8 cellular contexts compared by ENCODE assay signal in the genomic region with DNA sequence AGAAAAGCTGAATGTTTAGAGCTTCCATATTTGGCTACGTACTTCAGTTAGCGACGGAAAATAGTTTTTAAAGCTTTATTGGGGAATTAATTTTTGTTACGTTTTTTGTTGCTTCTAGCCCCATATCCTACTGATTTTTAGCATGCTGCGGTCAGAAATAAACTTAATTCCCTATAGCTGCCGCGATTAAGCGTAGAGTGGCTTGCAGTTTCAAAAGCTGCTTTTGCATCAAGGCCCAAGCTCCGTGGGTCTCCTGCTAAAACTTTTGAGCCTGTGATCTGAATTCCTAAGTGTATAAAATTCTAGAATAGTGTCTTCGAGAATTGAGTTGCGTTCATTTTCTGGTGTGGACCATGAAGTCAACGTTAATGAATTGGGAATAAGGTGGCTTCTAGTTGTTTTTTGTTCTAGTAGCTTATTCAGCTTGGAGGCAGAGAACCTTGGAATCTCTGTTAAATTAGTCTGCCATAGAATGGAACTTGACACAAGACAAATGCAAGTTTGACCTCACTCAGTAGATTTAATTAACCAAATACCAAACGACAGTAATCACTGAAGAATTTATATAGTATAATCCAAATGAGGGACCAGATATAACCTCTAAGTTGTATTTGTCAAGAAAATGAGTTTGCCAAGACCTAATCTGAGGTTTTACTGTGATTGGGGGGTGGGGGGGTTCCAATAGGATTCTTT. TPM values are rescaled to one million over a fixed set of nuclear protein-coding genes. Genes with fewer than 3 reads are reported as not detected.
A peak's percentile ranks its signal among the peaks of the same experiment; 100 is the strongest.
DNase-seq lines count a peak whose midpoint lies in the region; ATAC-seq, FAIRE-seq and TF ChIP-seq lines count a peak whose summit lies in the region.

No MANE protein-coding gene starts in this region.

- WGBS in HepG2 (ENCODE audit: low lambda C conversion rate) = under 1% methylated on average over 13 of the region's 13 CpGs

- no peak overlapping the region for H2AFZ ChIP-seq in HepG2 (ENCODE audit: low read length)

- no peak for TF ChIP-seq EP300 in HepG2 (IDR thresholded peaks at IDR 0.05; ENCODE audit: low read depth in 2 of 2, low read length in 2 of 2)
- TF ChIP-seq EP300 in HepG2 (CRISPR knock-in tag; IDR thresholded peaks at IDR 0.05; ENCODE audit: borderline replicate concordance) = no peak

- peak overlapping the region; percentile 67 to 100 (median 99) for H3K4me3 ChIP-seq in HepG2 (replicated peaks in 1 of 3; ENCODE audit: insufficient read depth in 1 of 3, low read depth in 2 of 3, low read length in 3 of 3)
- peak overlapping the region; percentile 98 for H3K4me3 ChIP-seq in thoracic aorta

- TF ChIP-seq CTCF in HepG2 (CRISPR knock-in tag; IDR thresholded peaks at IDR 0.05) (no peak), thoracic aorta (IDR thresholded peaks at IDR 0.05) (no peak)

- POLR2A ChIA-PET in HepG2 (lab: Yijun Ruan, JAX) = interaction anchor here (1.0 to 2.0 kb wide), 4 partner anchors 7 to 43 kb away, joined by 3 to 5 read pairs (median 4); no protein-coding TSS in a partner anchor

- in situ Hi-C loops in HepG2 (cut with HindIII; ENCODE audit: extremely low pct_ligation_motif_present, low pct_unique_long_range_greater_than_20kb) = no loop called here

- H3K4me1 Mint-ChIP-seq in activated CD8-positive, alpha-beta memory T cell treated with anti-CD3 and anti-CD28 coated beads, Interleukin-2, amount 10 ng/mL, durations not matched to agents 7 days and 5 days = peaks cover 42% of the 10 kb centered on the region

- H3K9me3 Mint-ChIP-seq in activated CD8-positive, alpha-beta memory T cell treated with anti-CD3 and anti-CD28 coated beads, Interleukin-2, amount 10 ng/mL, durations not matched to agents 7 days and 5 days (ENCODE audit: low read depth) = no peaks in the 10 kb centered on the region

- no peaks in the 10 kb centered on the region for H3K27me3 Mint-ChIP-seq in activated CD8-positive, alpha-beta memory T cell treated with anti-CD3 and anti-CD28 coated beads, Interleukin-2, amount 10 ng/mL, durations not matched to agents 7 days and 5 days

- peak overlapping the region; percentile 88 for H3K4me2 ChIP-seq in HepG2 (ENCODE audit: low read depth, low read length)

- peak overlapping the region; percentile 95 for H3K4me3 Mint-ChIP-seq in activated CD8-positive, alpha-beta memory T cell treated with anti-CD3 and anti-CD28 coated beads, Interleukin-2, amount 10 ng/mL, durations not matched to agents 7 days and 5 days

- H3K27me3 ChIP-seq in HepG2 (ENCODE audit: control insufficient read depth in 1 of 2, insufficient read depth in 2 of 2, low read length in 2 of 2) = peaks cover 0 to 8% of the 10 kb centered on the region in 2 experiments; a peak in 1 of 5 replicates
- H3K27me3 ChIP-seq in thoracic aorta (replicated peaks; ENCODE audit: insufficient read depth) = no peaks in the 10 kb centered on the region

- H3K9ac ChIP-seq in HepG2 (ENCODE audit: insufficient read depth, low read depth, low read length) = peak overlapping the region; percentile 99

- BruUV-seq in HepG2 (replicated peaks; lab: Mats Ljungman, UMichigan) = no TSS peak

- peak overlapping the region; percentile 95 for H3K27ac Mint-ChIP-seq in activated CD8-positive, alpha-beta memory T cell treated with anti-CD3 and anti-CD28 coated beads, Interleukin-2, amount 10 ng/mL, durations not matched to agents 7 days and 5 days

- H3K79me2 ChIP-seq in HepG2 (ENCODE audit: insufficient read depth, low read length) = peaks cover 60% of the 10 kb centered on the region

- H3K27ac ChIP-seq in angular gyrus (ENCODE audit: low read depth, low read length) = peak overlapping the region; percentile 7
- H3K27ac ChIP-seq in HepG2 (ENCODE audit: extremely low read length, insufficient read depth, low read length) = peak overlapping the region; percentile 93
- peak overlapping the region; percentile 97 to 98 for H3K27ac ChIP-seq in thoracic aorta

- H3K4me1 ChIP-seq in HepG2 (ENCODE audit: insufficient read depth, low read length) (peaks cover 57% of the 10 kb centered on the region), thoracic aorta (ENCODE audit: control insufficient read depth in 1 of 2, low read depth in 2 of 2) (peaks cover 34 to 52% of the 10 kb centered on the region in 2 donors)

- peaks cover 13% of the 10 kb centered on the region for H3K36me3 Mint-ChIP-seq in activated CD8-positive, alpha-beta memory T cell treated with anti-CD3 and anti-CD28 coated beads, Interleukin-2, amount 10 ng/mL, durations not matched to agents 7 days and 5 days

- intact Hi-C loops in HepG2 (cut with micrococcal nuclease; ENCODE audit: unreplicated experiment) (no loop called here), posterior vena cava (cut with DNase I) (loop anchor here in 1 of 2 donors (2.0 kb wide), 1 partner anchor 93 kb away; no protein-coding TSS in a partner anchor)

- no peak for TF ChIP-seq RAD21 in HepG2 (CRISPR knock-in tag; IDR thresholded peaks at IDR 0.05)

- DNase-seq in activated CD8-positive, alpha-beta memory T cell treated with anti-CD3 and anti-CD28 coated beads, Interleukin-2, amount 10 ng/mL, durations not matched to agents 7 days and 5 days = no peak
- no peak for DNase-seq in activated CD8-positive, alpha-beta memory T cell treated with anti-CD3 and anti-CD28 coated beads, Interleukin-2, amount 50 U/mL, for 4 hours
- DNase-seq in HepG2 (ENCODE audit: low spot score) = no peak
- no peak for DNase-seq in thoracic aorta (ENCODE audit: low spot score)
- no peak for DNase-seq in posterior vena cava (ENCODE audit: low spot score)

- peaks cover 53% of the 10 kb centered on the region for H4K20me1 ChIP-seq in HepG2 (ENCODE audit: insufficient read depth, low read length)

- CTCF ChIA-PET in activated CD8-positive, alpha-beta memory T cell treated with anti-CD3 and anti-CD28 coated beads, Interleukin-2, amount 10 ng/mL, durations not matched to agents 7 days and 5 days (lab: Charles Lee) = interaction anchor here (1.0 to 3.5 kb wide), 7 partner anchors 11 to 424 kb away, joined by 3 to 13 read pairs (median 3); no protein-coding TSS in a partner anchor
- CTCF ChIA-PET in HepG2 (lab: Yijun Ruan, JAX; ENCODE audit: low intra/inter-chr PET ratio, low total read pairs) = no interaction called here

- H3K36me3 ChIP-seq in HepG2 (replicated peaks in 1 of 2; ENCODE audit: control insufficient read depth in 1 of 2, insufficient read depth in 2 of 2, low read length in 2 of 2) (peaks cover 0 to 6% of the 10 kb centered on the region in 2 experiments; a peak in 3 of 5 replicates), thoracic aorta (no peaks in the 10 kb centered on the region)

- H3K9me3 ChIP-seq in HepG2 (ENCODE audit: low read length) = no peaks in the 10 kb centered on the region
- no peaks in the 10 kb centered on the region for H3K9me3 ChIP-seq in thoracic aorta

- ATAC-seq in activated CD8-positive, alpha-beta memory T cell treated with anti-CD3 and anti-CD28 coated beads, Interleukin-2, amount 10 ng/mL, durations not matched to agents 7 days and 5 days = no peak
- no peak for ATAC-seq in HepG2
- ATAC-seq in thoracic aorta (ENCODE audit: insufficient number of reproducible peaks, low FRiP score, low read depth) = no peak
- ATAC-seq in HG03565 (IDR thresholded peaks at IDR 0.05; ENCODE audit: unreplicated experiment) = no peak
- ATAC-seq in GM19328 (IDR thresholded peaks at IDR 0.05; ENCODE audit: unreplicated experiment) = no peak

- FAIRE-seq in HepG2 (lab: Jason Lieb, UNC) = no peak

- TF ChIP-seq POLR2A in HepG2 (IDR thresholded peaks at IDR 0.05; ENCODE audit: insufficient read depth in 1 of 2, low read depth in 2 of 2, low read length in 2 of 2) = no peak

RNA-seq across cellular contexts. Expression of gene CALU, which starts 1.0 kb away (rescaled TPM):
- 10 to 100 TPM; 28.2 to 39.0 TPM for total RNA-seq in activated CD8-positive, alpha-beta memory T cell treated with anti-CD3 and anti-CD28 coated beads, Interleukin-2, amount 10 ng/mL, durations not matched to agents 7 days and 5 days
- total RNA-seq in HepG2 (2016; rRNA removed; fragmentation: Illumina TruSeq; extraction: Trizol) (142 and 252 TPM in 2 replicates), thoracic aorta (100 to 1,000 TPM; 204 to 255 TPM), posterior vena cava (100 to 1,000 TPM; 262 to 393 TPM)
- total RNA-seq in HepG2 (2016; cell fraction: cytosol; rRNA removed; fragmentation: Illumina TruSeq; extraction: Trizol; ENCODE audit: low read depth) = 15.1 and 15.2 TPM in 2 replicates
- 133 and 260 TPM in 2 replicates for total RNA-seq in HepG2 (2016; cell fraction: insoluble cytoplasmic fraction; rRNA removed; fragmentation: Illumina TruSeq; extraction: Trizol)
- 44.5 and 53.3 TPM in 2 replicates for total RNA-seq in HepG2 (2016; cell fraction: membrane; rRNA removed; fragmentation: Illumina TruSeq; extraction: Trizol)
- total RNA-seq in HepG2 (2016; cell fraction: nucleus; rRNA removed; fragmentation: Illumina TruSeq; extraction: Trizol) = 214 and 252 TPM in 2 replicates
- 136 and 198 TPM in 2 replicates for polyA plus RNA-seq in HepG2 (2011; rRNA removed)
- polyA plus RNA-seq in HepG2 (2011; cell fraction: cytosol; rRNA removed) = 96.7 and 147 TPM in 2 replicates
- polyA plus RNA-seq in HepG2 (2011; cell fraction: nucleus; rRNA removed) = 33.4 and 42.7 TPM in 2 replicates
- 236 and 237 TPM in 2 replicates for polyA plus RNA-seq in HepG2 (2012)
- polyA plus RNA-seq in HepG2 (2016; cell fraction: cytosol; fragmentation: Illumina TruSeq; extraction: Trizol; ENCODE audit: low read depth) = 12.0 and 12.8 TPM in 2 replicates
- 135 and 140 TPM in 2 replicates for polyA plus RNA-seq in HepG2 (2016; cell fraction: insoluble cytoplasmic fraction; fragmentation: Illumina TruSeq; extraction: Trizol; ENCODE audit: low read depth)
- polyA plus RNA-seq in HepG2 (2016; cell fraction: membrane; fragmentation: Illumina TruSeq; extraction: Trizol; ENCODE audit: low read depth) = 30.9 and 36.3 TPM in 2 replicates
- 282 and 283 TPM in 2 replicates for polyA plus RNA-seq in HepG2 (2016; cell fraction: nucleus; fragmentation: Illumina TruSeq; extraction: Trizol; ENCODE audit: insufficient read depth, low read depth)
- polyA minus RNA-seq in HepG2 (2011; rRNA and poly(A)+ RNA removed; ENCODE audit: low replicate concordance) = 58.1 and 85.7 TPM in 2 replicates
- polyA minus RNA-seq in HepG2 (2011; cell fraction: cytosol; rRNA and poly(A)+ RNA removed) = 156 and 168 TPM in 2 replicates
- 92.3 and 101 TPM in 2 replicates for polyA minus RNA-seq in HepG2 (2011; cell fraction: nucleus; rRNA and poly(A)+ RNA removed)

RNA-seq across cellular contexts. Expression of gene OPN1SW, which starts 35.5 kb away (rescaled TPM):
- not detected for total RNA-seq in activated CD8-positive, alpha-beta memory T cell treated with anti-CD3 and anti-CD28 coated beads, Interleukin-2, amount 10 ng/mL, durations not matched to agents 7 days and 5 days
- not detected in 2 replicates for total RNA-seq in HepG2 (2016; rRNA removed; fragmentation: Illumina TruSeq; extraction: Trizol)
- not detected in 2 replicates for total RNA-seq in HepG2 (2016; cell fraction: cytosol; rRNA removed; fragmentation: Illumina TruSeq; extraction: Trizol; ENCODE audit: low read depth)
- not detected in 2 replicates for total RNA-seq in HepG2 (2016; cell fraction: insoluble cytoplasmic fraction; rRNA removed; fragmentation: Illumina TruSeq; extraction: Trizol)
- total RNA-seq in HepG2 (2016; cell fraction: membrane; rRNA removed; fragmentation: Illumina TruSeq; extraction: Trizol) = not detected in 2 replicates
- not detected in 2 replicates for total RNA-seq in HepG2 (2016; cell fraction: nucleus; rRNA removed; fragmentation: Illumina TruSeq; extraction: Trizol)
- polyA plus RNA-seq in HepG2 (2011; rRNA removed) = not detected in 2 replicates
- not detected in 2 replicates for polyA plus RNA-seq in HepG2 (2011; cell fraction: cytosol; rRNA removed)
- not detected in 2 replicates for polyA plus RNA-seq in HepG2 (2011; cell fraction: nucleus; rRNA removed)
- polyA plus RNA-seq in HepG2 (2012) = 0.20 TPM in 1 of 2 replicates, not detected in the other
- not detected in 2 replicates for polyA plus RNA-seq in HepG2 (2016; cell fraction: cytosol; fragmentation: Illumina TruSeq; extraction: Trizol; ENCODE audit: low read depth)
- polyA plus RNA-seq in HepG2 (2016; cell fraction: insoluble cytoplasmic fraction; fragmentation: Illumina TruSeq; extraction: Trizol; ENCODE audit: low read depth) = not detected in 2 replicates
- not detected in 2 replicates for polyA plus RNA-seq in HepG2 (2016; cell fraction: membrane; fragmentation: Illumina TruSeq; extraction: Trizol; ENCODE audit: low read depth)
- not detected in 2 replicates for polyA plus RNA-seq in HepG2 (2016; cell fraction: nucleus; fragmentation: Illumina TruSeq; extraction: Trizol; ENCODE audit: insufficient read depth, low read depth)
- not detected in 2 replicates for polyA minus RNA-seq in HepG2 (2011; rRNA and poly(A)+ RNA removed; ENCODE audit: low replicate concordance)
- polyA minus RNA-seq in HepG2 (2011; cell fraction: cytosol; rRNA and poly(A)+ RNA removed) = not detected in 2 replicates
- polyA minus RNA-seq in HepG2 (2011; cell fraction: nucleus; rRNA and poly(A)+ RNA removed) = not detected in 2 replicates
- total RNA-seq in thoracic aorta = not detected
- not detected for total RNA-seq in posterior vena cava

RNA-seq across cellular contexts. Expression of gene CCDC136, which starts 51.6 kb away (rescaled TPM):
- 1 to 10 TPM; 4.4 to 5.8 TPM for total RNA-seq in activated CD8-positive, alpha-beta memory T cell treated with anti-CD3 and anti-CD28 coated beads, Interleukin-2, amount 10 ng/mL, durations not matched to agents 7 days and 5 days
- total RNA-seq in HepG2 (2016; rRNA removed; fragmentation: Illumina TruSeq; extraction: Trizol) = 0.04 TPM in 1 of 2 replicates, not detected in the other
- not detected in 2 replicates for total RNA-seq in HepG2 (2016; cell fraction: cytosol; rRNA removed; fragmentation: Illumina TruSeq; extraction: Trizol; ENCODE audit: low read depth)
- not detected in 2 replicates for total RNA-seq in HepG2 (2016; cell fraction: insoluble cytoplasmic fraction; rRNA removed; fragmentation: Illumina TruSeq; extraction: Trizol)
- not detected in 2 replicates for total RNA-seq in HepG2 (2016; cell fraction: membrane; rRNA removed; fragmentation: Illumina TruSeq; extraction: Trizol)
- not detected in 2 replicates for total RNA-seq in HepG2 (2016; cell fraction: nucleus; rRNA removed; fragmentation: Illumina TruSeq; extraction: Trizol)
- 0.38 and 0.47 TPM in 2 replicates for polyA plus RNA-seq in HepG2 (2011; rRNA removed)
- 0.03 TPM in 1 of 2 replicates, not detected in the other for polyA plus RNA-seq in HepG2 (2011; cell fraction: cytosol; rRNA removed)
- 0.21 and 0.35 TPM in 2 replicates for polyA plus RNA-seq in HepG2 (2011; cell fraction: nucleus; rRNA removed)
- 0.16 and 0.23 TPM in 2 replicates for polyA plus RNA-seq in HepG2 (2012)
- not detected in 2 replicates for polyA plus RNA-seq in HepG2 (2016; cell fraction: cytosol; fragmentation: Illumina TruSeq; extraction: Trizol; ENCODE audit: low read depth)
- polyA plus RNA-seq in HepG2 (2016; cell fraction: insoluble cytoplasmic fraction; fragmentation: Illumina TruSeq; extraction: Trizol; ENCODE audit: low read depth) = not detected in 2 replicates
- not detected in 2 replicates for polyA plus RNA-seq in HepG2 (2016; cell fraction: membrane; fragmentation: Illumina TruSeq; extraction: Trizol; ENCODE audit: low read depth)
- not detected in 2 replicates for polyA plus RNA-seq in HepG2 (2016; cell fraction: nucleus; fragmentation: Illumina TruSeq; extraction: Trizol; ENCODE audit: insufficient read depth, low read depth)
- 0.54 and 0.84 TPM in 2 replicates for polyA minus RNA-seq in HepG2 (2011; rRNA and poly(A)+ RNA removed; ENCODE audit: low replicate concordance)
- polyA minus RNA-seq in HepG2 (2011; cell fraction: cytosol; rRNA and poly(A)+ RNA removed) = not detected in 2 replicates
- polyA minus RNA-seq in HepG2 (2011; cell fraction: nucleus; rRNA and poly(A)+ RNA removed) = 1.2 TPM in 1 of 2 replicates, not detected in the other
- total RNA-seq in thoracic aorta = 10 to 100 TPM; 29.3 to 34.7 TPM
- total RNA-seq in posterior vena cava = 10 to 100 TPM; 13.3 to 23.1 TPM

Comparison
In these comparisons a context has a peak if more than half of its experiments do, and no peak if none do; other contexts are left out.
1. H3K27ac ChIP-seq: peak in every context shown above with its lines; median percentile 98 in thoracic aorta; 93 in HepG2; 7 in angular gyrus.